In genomic region chr11:43135966-43136534, GRCh38 we compare ENCODE assay signal across 21 cellular contexts.
DNase-seq lines count a peak whose midpoint lies in the region; ATAC-seq and TF ChIP-seq lines count a peak whose summit lies in the region.
"Had no signal": no experiment of that assay in that cellular context is flagged by ENCODE, and none has a peak within 500 bp of the region (broad histone marks: within the 10 kb centered on the region; RNA-seq: fewer than 3 reads in every experiment).

No MANE protein-coding gene starts in this region.

- no peak for TF ChIP-seq CTCF in hepatocyte (IDR thresholded peaks at IDR 0.05; ENCODE audit: poor library complexity)

- H3K36me3 ChIP-seq in hepatocyte (replicated peaks; ENCODE audit: insufficient read depth, low read depth) = no peaks in the 10 kb centered on the region
- H3K36me3 ChIP-seq: cardiac muscle cell, MG63, neutrophil, right lobe of liver had no signal

- H3K9me3 ChIP-seq in hepatocyte (ENCODE audit: low read depth) = no peaks in the 10 kb centered on the region
- H3K9me3 ChIP-seq: MG63, neutrophil, right lobe of liver, SK-N-SH, testis had no signal

- no peaks in the 10 kb centered on the region for H3K9me2 ChIP-seq in hepatocyte (replicated peaks; ENCODE audit: insufficient read depth)
- H3K9me2 ChIP-seq: SK-N-SH had no signal

- no peaks in the 10 kb centered on the region for H3K27me3 ChIP-seq in hepatocyte
- H3K27me3 ChIP-seq: cardiac muscle cell, MG63, neutrophil, right lobe of liver, testis had no signal

- no peaks in the 10 kb centered on the region for H4K20me1 ChIP-seq in hepatocyte (ENCODE audit: insufficient read depth, poor library complexity, severe bottlenecking)

- no peaks in the 10 kb centered on the region for H3K4me1 ChIP-seq in hepatocyte (ENCODE audit: insufficient read depth)
- H3K4me1 ChIP-seq: right lobe of liver, testis had no signal

- H3K4me2 ChIP-seq in hepatocyte = no peak overlapping the region
- H3K4me2 ChIP-seq: SK-N-SH had no signal

- H3K79me2 ChIP-seq in hepatocyte = no peaks in the 10 kb centered on the region

- no peak overlapping the region for H3K4me3 ChIP-seq in hepatocyte
- H3K4me3 ChIP-seq: cardiac muscle cell, MG63, right lobe of liver, testis had no signal

- no peak overlapping the region for H3K27ac ChIP-seq in hepatocyte
- H3K27ac ChIP-seq: cardiac muscle cell, neutrophil, right lobe of liver, testis had no signal

- WGBS in hepatocyte (ENCODE audit: low lambda C conversion rate, missing lambda C conversion rate) = 78% methylated on average over 5 of the region's 5 CpGs

- H2AFZ ChIP-seq in hepatocyte = no peak overlapping the region

- ATAC-seq in GM18867 (IDR thresholded peaks at IDR 0.05; ENCODE audit: unreplicated experiment) = peak; percentile 93
- ATAC-seq in GM21717 (IDR thresholded peaks at IDR 0.05; ENCODE audit: unreplicated experiment) = peak; percentile 78
- peak; percentile 46 for ATAC-seq in HG03175 (IDR thresholded peaks at IDR 0.05; ENCODE audit: unreplicated experiment)
- ATAC-seq: right lobe of liver had no signal

- peak; percentile 16 for DNase-seq in hepatocyte (ENCODE audit: low spot score)
- no peak for DNase-seq in stimulated activated naive CD4-positive, alpha-beta T cell (lab: John Stamatoyannopoulos, UW)
- DNase-seq in AG08396 (ENCODE audit: low spot score) = no peak
- DNase-seq in central memory CD4-positive, alpha-beta T cell = no peak
- no peak for DNase-seq in middle frontal gyrus (ENCODE audit: extremely low spot score, low spot score)
- DNase-seq: activated CD4-positive, alpha-beta T cell treated with anti-CD3 and anti-CD28 coated beads, Interleukin-2, amount 50 U/mL, for 1 hour; activated T-cell treated with anti-CD3 and anti-CD28 coated beads, Interleukin-2, amount 50 U/mL, for 1 hour; effector CD4-positive, alpha-beta T cell; MG63; midbrain; NCI-H2081; NCI-H748 treated with DMSO at 0.1 percent for 48 hours; right lobe of liver; SK-N-SH; stimulated activated CD4-positive, alpha-beta T cell treated with anti-CD3 and anti-CD28 coated beads, Interleukin-2, amount 100 ng/mL, for 24 hours; testis had no signal
